In the genomic region with DNA sequence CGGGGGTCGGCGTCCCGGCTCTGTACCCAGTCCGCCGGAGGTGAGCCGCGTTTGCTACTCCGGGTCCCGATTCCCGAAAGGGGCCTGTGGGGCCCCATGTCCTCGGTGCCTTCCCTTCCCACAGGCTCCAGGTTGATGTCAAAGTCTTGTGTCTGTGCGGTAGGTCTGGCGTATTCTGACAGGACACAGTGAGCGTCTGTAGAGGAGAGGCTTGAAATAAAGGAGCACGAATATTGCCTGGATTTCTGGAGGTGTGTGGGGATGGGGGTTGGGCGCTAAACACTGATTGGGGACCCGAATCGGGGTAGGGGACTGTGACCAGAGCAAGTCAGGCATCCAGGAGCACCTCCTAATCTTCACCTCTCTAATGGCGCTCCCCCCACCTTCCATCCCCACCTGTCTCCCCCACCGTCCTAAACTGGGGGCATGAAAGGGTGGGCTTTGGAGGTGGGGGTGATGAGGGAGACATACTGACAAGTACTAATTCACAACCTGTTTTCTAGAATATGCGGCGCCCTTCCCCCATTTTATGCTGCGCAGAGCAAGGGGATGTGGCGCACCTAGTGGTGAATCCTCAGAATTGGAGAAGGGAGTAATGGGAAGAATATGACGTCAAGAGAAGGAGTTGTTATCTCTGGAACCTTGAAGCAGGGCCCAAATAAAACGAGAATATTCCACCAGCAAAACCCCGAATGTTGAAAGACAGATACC, we compare ENCODE assay signal across 8 cellular contexts. TPM values are rescaled to one million over a fixed set of nuclear protein-coding genes. Genes with fewer than 3 reads are reported as not detected.
DNase-seq lines count a peak whose midpoint lies in the region; ATAC-seq and TF ChIP-seq lines count a peak whose summit lies in the region.

No MANE protein-coding gene starts in this region.

- TF ChIP-seq CTCF in smooth muscle cell (IDR thresholded peaks at IDR 0.05; ENCODE audit: borderline replicate concordance, insufficient read depth, poor library complexity, severe bottlenecking), result peak; percentile 45

- H3K9me3 ChIP-seq in smooth muscle cell (replicated peaks; ENCODE audit: low read depth), result no peaks in the 10 kb centered on the region

- H3K9ac ChIP-seq in smooth muscle cell (ENCODE audit: low read depth), result peak overlapping the region; percentile 47

- peak overlapping the region; percentile 39 for H2AFZ ChIP-seq in smooth muscle cell (ENCODE audit: low read depth)

- no peaks in the 10 kb centered on the region for H3K27me3 ChIP-seq in smooth muscle cell (ENCODE audit: low read depth)

- no peaks in the 10 kb centered on the region for H4K20me1 ChIP-seq in smooth muscle cell (ENCODE audit: low read depth)

- DNase-seq in COLO668 (lab: John Stamatoyannopoulos, UW; ENCODE audit: unreplicated experiment) (peak; percentile 5), SHP77 treated with DMSO at 0.1 percent for 48 hours (lab: John Stamatoyannopoulos, UW) (peak; percentile 22), dermis blood vessel endothelial cell (peak; percentile 65), kidney tubule cell (ENCODE audit: low spot score) (peak; percentile 57), smooth muscle cell (lab: John Stamatoyannopoulos, UW; ENCODE audit: unreplicated experiment) (no peak)

- no peaks in the 10 kb centered on the region for H3K36me3 ChIP-seq in smooth muscle cell (ENCODE audit: low read depth)

- peak overlapping the region; percentile 90 for H3K4me2 ChIP-seq in smooth muscle cell

- H3K4me1 ChIP-seq in smooth muscle cell (ENCODE audit: low read depth), result no peaks in the 10 kb centered on the region

- peak; percentile 39 for ATAC-seq in HG02870 (IDR thresholded peaks at IDR 0.05; ENCODE audit: unreplicated experiment)
- no peak for ATAC-seq in HG02571 (IDR thresholded peaks at IDR 0.05; ENCODE audit: unreplicated experiment)
- ATAC-seq in activated CD4-positive, CD25-positive, alpha-beta regulatory T cell treated with anti-CD3 and anti-CD28 coated beads, Interleukin-2, amount 50 U/mL, for 24 hours, result no peak

- H3K79me2 ChIP-seq in smooth muscle cell (ENCODE audit: low read depth), result no peaks in the 10 kb centered on the region

- no peak overlapping the region for H3K27ac ChIP-seq in smooth muscle cell (ENCODE audit: low read depth)

- H3K4me3 ChIP-seq in smooth muscle cell, result peak overlapping the region; percentile 69

- 36% methylated on average over 25 of the region's 28 CpGs for WGBS in smooth muscle cell (ENCODE audit: low lambda C conversion rate)

- H3F3A ChIP-seq in smooth muscle cell (ENCODE audit: low read depth), result no peaks in the 10 kb centered on the region

RNA-seq across cellular contexts. Expression of a gene that starts 0.9 kb away (rescaled TPM):
- total RNA-seq in dermis blood vessel endothelial cell, result 19.9 and 20.6 TPM in 2 replicates
- total RNA-seq in smooth muscle cell, result 16.5 and 17.7 TPM in 2 replicates
- polyA plus RNA-seq in smooth muscle cell, result 3.2 and 6.6 TPM in 2 replicates

RNA-seq across cellular contexts. Expression of a gene that starts 7.4 kb away (rescaled TPM):
- total RNA-seq in dermis blood vessel endothelial cell, result 6.0 TPM in 2 replicates
- 3.2 and 3.9 TPM in 2 replicates for total RNA-seq in smooth muscle cell
- 2.0 TPM in 2 replicates for polyA plus RNA-seq in smooth muscle cell
